22 cellular contexts compared by ENCODE assay signal in genomic region chr15:34133511-34133910, GRCh38.
"Had no signal": no experiment of that assay in that cellular context is flagged by ENCODE, and none has a peak within 500 bp of the region (broad histone marks: within the 10 kb centered on the region; RNA-seq: fewer than 3 reads in every experiment).

No MANE protein-coding gene starts in this region.

- H3K4me3 Mint-ChIP-seq: memory B cell; natural killer cell treated with Interleukin-12 subunit alpha and Interleukin-12 subunit beta and Interleukin-15 and Interleukin-18, amount 100 ng/mL, for 72 hours had no signal

- FAIRE-seq: endometrium, kidney had no signal

- H3K27me3 ChIP-seq: esophagus muscularis mucosa, gastrocnemius medialis, heart right ventricle, sigmoid colon had no signal

- H3K9me3 ChIP-seq: esophagus muscularis mucosa, gastrocnemius medialis, heart right ventricle, left ventricle myocardium inferior, lower lobe of right lung, psoas muscle, sigmoid colon had no signal

- H3K27ac Mint-ChIP-seq: memory B cell; natural killer cell treated with Interleukin-12 subunit alpha and Interleukin-12 subunit beta and Interleukin-15 and Interleukin-18, amount 100 ng/mL, for 72 hours had no signal

- H3K4me1 ChIP-seq: esophagus muscularis mucosa, heart right ventricle, left ventricle myocardium inferior, lower lobe of right lung, parathyroid adenoma, sigmoid colon had no signal

- DNase-seq: effector memory CD4-positive, alpha-beta T cell; gastrocnemius medialis; heart right ventricle; hypothalamus; kidney; left cardiac atrium; left ventricle myocardium inferior; lower lobe of right lung; midbrain; occipital lobe; psoas muscle; sigmoid colon; stimulated activated CD4-positive, alpha-beta T cell treated with anti-CD3 and anti-CD28 coated beads, Interleukin-2, amount 100 ng/mL, for 24 hours; stimulated activated CD4-positive, alpha-beta T cell treated with anti-CD3 and anti-CD28 coated beads, Interleukin-4, amount 100 ng/mL, for 4 hours; stimulated activated naive CD4-positive, alpha-beta T cell; trophoblast cell had no signal

- ATAC-seq: gastrocnemius medialis; heart right ventricle; left cardiac atrium; lower lobe of right lung; natural killer cell treated with Interleukin-12 subunit alpha and Interleukin-12 subunit beta and Interleukin-15 and Interleukin-18, amount 100 ng/mL, for 72 hours; psoas muscle had no signal

- H3K36me3 Mint-ChIP-seq: natural killer cell treated with Interleukin-12 subunit alpha and Interleukin-12 subunit beta and Interleukin-15 and Interleukin-18, amount 100 ng/mL, for 72 hours had no signal

- H3K27me3 Mint-ChIP-seq: memory B cell; natural killer cell treated with Interleukin-12 subunit alpha and Interleukin-12 subunit beta and Interleukin-15 and Interleukin-18, amount 100 ng/mL, for 72 hours had no signal

- H3K4me3 ChIP-seq: esophagus muscularis mucosa, gastrocnemius medialis, heart right ventricle, left ventricle myocardium inferior, lower lobe of right lung, psoas muscle, sigmoid colon, skin epidermis had no signal

- H3K36me3 ChIP-seq: gastrocnemius medialis had no signal

- H3K4me1 Mint-ChIP-seq: memory B cell had no signal

- H3K9me3 Mint-ChIP-seq: memory B cell; natural killer cell treated with Interleukin-12 subunit alpha and Interleukin-12 subunit beta and Interleukin-15 and Interleukin-18, amount 100 ng/mL, for 72 hours had no signal

- H3K27ac ChIP-seq: esophagus muscularis mucosa, gastrocnemius medialis, heart right ventricle, left ventricle myocardium inferior, lower lobe of right lung, parathyroid adenoma, psoas muscle, sigmoid colon, skin epidermis had no signal
